In the genomic region with DNA sequence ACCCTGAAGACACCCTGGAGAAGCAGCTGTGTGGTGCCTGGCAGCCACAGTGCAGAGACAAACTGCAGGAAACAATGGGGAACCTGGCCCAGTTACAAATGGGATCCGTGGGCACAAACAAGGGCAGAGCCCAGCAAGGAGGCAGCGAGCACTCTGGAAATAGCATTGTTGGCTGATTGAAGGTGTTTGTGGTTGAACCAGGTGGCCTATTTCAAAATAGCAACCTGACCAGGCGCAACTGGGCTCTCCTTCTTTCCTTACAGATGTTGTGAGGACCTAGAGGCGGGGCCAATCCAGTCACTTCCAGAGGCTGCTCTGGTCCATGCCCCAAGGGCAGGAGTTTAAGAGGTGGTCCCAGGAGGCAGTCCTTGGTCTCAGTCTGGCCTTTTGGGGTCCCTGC, we compare ENCODE assay signal across 28 cellular contexts. TPM values are rescaled to one million over a fixed set of nuclear protein-coding genes. Genes with fewer than 3 reads are reported as not detected.
DNase-seq lines count a peak whose midpoint lies in the region; ATAC-seq, FAIRE-seq and TF ChIP-seq lines count a peak whose summit lies in the region.
"Had no signal": no experiment of that assay in that cellular context is flagged by ENCODE, and none has a peak within 500 bp of the region (broad histone marks: within the 10 kb centered on the region; RNA-seq: fewer than 3 reads in every experiment).

No MANE protein-coding gene starts in this region.

- H3K4me3 ChIP-seq in OCI-LY7 (ENCODE audit: low read depth, low read length, poor library complexity, severe bottlenecking), result peak overlapping the region; percentile 7
- H3K4me3 ChIP-seq in neural progenitor cell, result no peak overlapping the region
- H3K4me3 ChIP-seq: ascending aorta, gastroesophageal sphincter, HAP-1, hepatocyte, MG63, transverse colon had no signal

- H3K9me2 ChIP-seq in OCI-LY7 (ENCODE audit: insufficient read depth, low read length), result no peaks in the 10 kb centered on the region
- H3K9me2 ChIP-seq: SK-N-SH had no signal

- TF ChIP-seq CTCF in OCI-LY7 (conservative IDR thresholded peaks at IDR 0.05; ENCODE audit: low read length) (no peak), neural progenitor cell (IDR thresholded peaks at IDR 0.05) (no peak), D721Med (IDR thresholded peaks at IDR 0.05; ENCODE audit: insufficient read depth, missing control alignments) (no peak)

- POLR2A ChIA-PET in OCI-LY7 (lab: Charles Lee), result interaction anchor here (1.3 to 1.6 kb wide), 4 partner anchors 8 to 20 kb away, joined by 4 to 5 read pairs (median 4); no protein-coding TSS in a partner anchor

- H2AFZ ChIP-seq in OCI-LY7 (ENCODE audit: low read length), result peak overlapping the region; percentile 70
- peak overlapping the region; percentile 22 for H2AFZ ChIP-seq in neural progenitor cell (replicated peaks)
- H2AFZ ChIP-seq: hepatocyte had no signal

- H3K4me3 Mint-ChIP-seq in neural progenitor cell, result no peak overlapping the region
- H3K4me3 Mint-ChIP-seq: activated CD8-positive, alpha-beta T cell treated with anti-CD3 and anti-CD28 coated beads, Interleukin-2, amount 10 ng/mL, durations not matched to agents 7 days and 5 days; activated naive CD8-positive, alpha-beta T cell treated with anti-CD3 and anti-CD28 coated beads for 36 hours; dendritic cell treated with granulocyte-macrophage colony-stimulating factor and Interleukin-4, amounts not matched to agents 40 ng/mL and 50 ng/mL, for 4 days; memory B cell; neural crest cell had no signal

- H3K79me2 ChIP-seq in OCI-LY7 (ENCODE audit: insufficient read depth, low read depth, low read length) (no peaks in the 10 kb centered on the region), neural progenitor cell (ENCODE audit: low read depth) (no peaks in the 10 kb centered on the region)
- H3K79me2 ChIP-seq: hepatocyte had no signal

- peaks cover 6% of the 10 kb centered on the region for H3K4me1 Mint-ChIP-seq in neural progenitor cell
- H3K4me1 Mint-ChIP-seq: activated naive CD8-positive, alpha-beta T cell treated with anti-CD3 and anti-CD28 coated beads for 36 hours; neural crest cell had no signal

- ATAC-seq in HG03378 (IDR thresholded peaks at IDR 0.05; ENCODE audit: unreplicated experiment), result no peak
- ATAC-seq: activated CD8-positive, alpha-beta T cell treated with anti-CD3 and anti-CD28 coated beads, Interleukin-2, amount 10 ng/mL, durations not matched to agents 7 days and 5 days; gastroesophageal sphincter; left cardiac atrium; right cardiac atrium had no signal

- no TSS peak for BruUV-seq in OCI-LY7 (replicated peaks; lab: Mats Ljungman, UMichigan)

- H3K9ac ChIP-seq in neural progenitor cell, result no peak overlapping the region
- H3K9ac ChIP-seq: SK-N-SH had no signal

- peaks cover 16% of the 10 kb centered on the region for H3K27me3 Mint-ChIP-seq in neural progenitor cell (ENCODE audit: insufficient read depth, low read depth)
- H3K27me3 Mint-ChIP-seq: activated naive CD8-positive, alpha-beta T cell treated with anti-CD3 and anti-CD28 coated beads for 36 hours had no signal

- intact Hi-C loops in OCI-LY7 (cut with micrococcal nuclease; ENCODE audit: unreplicated experiment), result loop anchor here (1.0 kb wide), 1 partner anchor 22 kb away; a partner anchor contains a TSS

- DNase-seq in DMS79 treated with DMSO at 0.1 percent for 48 hours (lab: John Stamatoyannopoulos, UW), result peak; percentile 36
- DNase-seq in NCI-H1092 treated with DMSO at 0.1 percent for 48 hours (lab: John Stamatoyannopoulos, UW), result peak; percentile 24
- peak; percentile 65 for DNase-seq in OCI-LY7 (ENCODE audit: low spot score)
- no peak for DNase-seq in neural progenitor cell (ENCODE audit: low spot score)
- no peak for DNase-seq in stimulated activated naive CD4-positive, alpha-beta T cell (lab: John Stamatoyannopoulos, UW)
- DNase-seq in D721Med (ENCODE audit: insufficient read length, low spot score), result no peak
- DNase-seq: activated CD8-positive, alpha-beta T cell treated with anti-CD3 and anti-CD28 coated beads, Interleukin-2, amount 10 ng/mL, durations not matched to agents 7 days and 5 days; activated naive CD8-positive, alpha-beta T cell treated with anti-CD3 and anti-CD28 coated beads for 36 hours; EL; left cardiac atrium; MG63; NCI-H1436; NCI-H748 treated with DMSO at 0.1 percent for 48 hours; OCI-M1; right cardiac atrium; SK-N-SH; stimulated activated CD4-positive, alpha-beta T cell treated with anti-CD3 and anti-CD28 coated beads, Interleukin-2, amount 100 ng/mL, for 48 hours; T-helper 2 cell; transverse colon had no signal

- H3K27ac ChIP-seq in OCI-LY7 (ENCODE audit: low read depth, low read length, poor library complexity, severe bottlenecking), result peak overlapping the region; percentile 42
- no peak overlapping the region for H3K27ac ChIP-seq in neural progenitor cell
- H3K27ac ChIP-seq: ascending aorta, gastroesophageal sphincter, hepatocyte, transverse colon had no signal

- no peaks in the 10 kb centered on the region for H3F3A ChIP-seq in neural progenitor cell (ENCODE audit: low read depth)

- CTCF ChIA-PET in OCI-LY7 (lab: Charles Lee; ENCODE audit: unreplicated experiment), result no interaction called here

- no peaks in the 10 kb centered on the region for H3K36me3 ChIP-seq in OCI-LY7 (ENCODE audit: insufficient read depth, low read length)
- no peaks in the 10 kb centered on the region for H3K36me3 ChIP-seq in neural progenitor cell
- H3K36me3 ChIP-seq: ascending aorta, gastroesophageal sphincter, HAP-1, MG63, transverse colon had no signal

- FAIRE-seq in D721Med (lab: Jason Lieb, UNC), result no peak

- H3K9me3 Mint-ChIP-seq in neural progenitor cell, result peaks cover 3% of the 10 kb centered on the region
- H3K9me3 Mint-ChIP-seq: activated naive CD8-positive, alpha-beta T cell treated with anti-CD3 and anti-CD28 coated beads for 36 hours; dendritic cell treated with granulocyte-macrophage colony-stimulating factor and Interleukin-4, amounts not matched to agents 40 ng/mL and 50 ng/mL, for 4 days; memory B cell; neural crest cell had no signal

- H3K4me2 ChIP-seq in OCI-LY7 (ENCODE audit: low read length) (peak overlapping the region; percentile 52), neural progenitor cell (no peak overlapping the region)
- H3K4me2 ChIP-seq: hepatocyte, SK-N-SH had no signal

- H3K9me3 ChIP-seq in OCI-LY7 (ENCODE audit: low read length), result no peaks in the 10 kb centered on the region
- no peaks in the 10 kb centered on the region for H3K9me3 ChIP-seq in neural progenitor cell (ENCODE audit: low read depth)
- H3K9me3 ChIP-seq: ascending aorta, gastroesophageal sphincter, HAP-1, MG63, SK-N-SH, transverse colon had no signal

- H3K27ac Mint-ChIP-seq in neural progenitor cell, result no peak overlapping the region
- H3K27ac Mint-ChIP-seq: activated CD8-positive, alpha-beta T cell treated with anti-CD3 and anti-CD28 coated beads, Interleukin-2, amount 10 ng/mL, durations not matched to agents 7 days and 5 days; activated naive CD8-positive, alpha-beta T cell treated with anti-CD3 and anti-CD28 coated beads for 36 hours; dendritic cell treated with granulocyte-macrophage colony-stimulating factor and Interleukin-4, amounts not matched to agents 40 ng/mL and 50 ng/mL, for 4 days; memory B cell had no signal

- H3K27me3 ChIP-seq in neural progenitor cell, result no peaks in the 10 kb centered on the region
- H3K27me3 ChIP-seq: ascending aorta, hepatocyte, MG63, transverse colon had no signal

- H3K36me3 Mint-ChIP-seq in neural progenitor cell, result no peaks in the 10 kb centered on the region
- H3K36me3 Mint-ChIP-seq: activated naive CD8-positive, alpha-beta T cell treated with anti-CD3 and anti-CD28 coated beads for 36 hours had no signal

- H4K20me1 ChIP-seq in OCI-LY7 (ENCODE audit: insufficient read depth, low read length) (no peaks in the 10 kb centered on the region), neural progenitor cell (ENCODE audit: low read depth) (no peaks in the 10 kb centered on the region)

- H3K4me1 ChIP-seq in OCI-LY7 (ENCODE audit: insufficient read depth, low read length, poor library complexity, severe bottlenecking), result peaks cover 60% of the 10 kb centered on the region
- H3K4me1 ChIP-seq in neural progenitor cell, result peaks cover 7% of the 10 kb centered on the region
- H3K4me1 ChIP-seq: gastroesophageal sphincter, HAP-1 had no signal

RNA-seq across cellular contexts. Expression of a gene that starts 21.7 kb away (rescaled TPM):
- 10.0 and 12.4 TPM in 2 replicates for total RNA-seq in OCI-LY7 (2014; rRNA removed; shearing (Covaris generic))
- total RNA-seq in OCI-LY7 (2022) (19.6 and 22.6 TPM in 2 replicates), neural progenitor cell (ENCODE audit: low replicate concordance) (24.2 and 25.3 TPM in 2 replicates)

RNA-seq across cellular contexts. Expression of a gene that starts 39.3 kb away (rescaled TPM):
- total RNA-seq in OCI-LY7 (2014; rRNA removed; shearing (Covaris generic)), result 6.6 and 12.3 TPM in 2 replicates
- total RNA-seq in OCI-LY7 (2022) (7.4 and 10.0 TPM in 2 replicates), neural progenitor cell (ENCODE audit: low replicate concordance) (0.09 TPM in 1 of 2 replicates, not detected in the other)
- total RNA-seq: activated CD8-positive, alpha-beta T cell treated with anti-CD3 and anti-CD28 coated beads, Interleukin-2, amount 10 ng/mL, durations not matched to agents 7 days and 5 days; activated naive CD8-positive, alpha-beta T cell treated with anti-CD3 and anti-CD28 coated beads for 36 hours; ascending aorta; cardiac septum; gastroesophageal sphincter; left cardiac atrium; neural crest cell; right cardiac atrium had no signal

Comparison
In these comparisons a context has a peak if more than half of its experiments do, and no peak if none do; other contexts are left out.
1. DNase-seq: peak in DMS79 treated with DMSO at 0.1 percent for 48 hours (single experiment), NCI-H1092 treated with DMSO at 0.1 percent for 48 hours (single experiment) and OCI-LY7 (single experiment); none in neural progenitor cell (single experiment), stimulated activated naive CD4-positive, alpha-beta T cell (0 of 6) and D721Med (single experiment).